Comparison of ENCODE assay signal across 18 cellular contexts in the genomic region with DNA sequence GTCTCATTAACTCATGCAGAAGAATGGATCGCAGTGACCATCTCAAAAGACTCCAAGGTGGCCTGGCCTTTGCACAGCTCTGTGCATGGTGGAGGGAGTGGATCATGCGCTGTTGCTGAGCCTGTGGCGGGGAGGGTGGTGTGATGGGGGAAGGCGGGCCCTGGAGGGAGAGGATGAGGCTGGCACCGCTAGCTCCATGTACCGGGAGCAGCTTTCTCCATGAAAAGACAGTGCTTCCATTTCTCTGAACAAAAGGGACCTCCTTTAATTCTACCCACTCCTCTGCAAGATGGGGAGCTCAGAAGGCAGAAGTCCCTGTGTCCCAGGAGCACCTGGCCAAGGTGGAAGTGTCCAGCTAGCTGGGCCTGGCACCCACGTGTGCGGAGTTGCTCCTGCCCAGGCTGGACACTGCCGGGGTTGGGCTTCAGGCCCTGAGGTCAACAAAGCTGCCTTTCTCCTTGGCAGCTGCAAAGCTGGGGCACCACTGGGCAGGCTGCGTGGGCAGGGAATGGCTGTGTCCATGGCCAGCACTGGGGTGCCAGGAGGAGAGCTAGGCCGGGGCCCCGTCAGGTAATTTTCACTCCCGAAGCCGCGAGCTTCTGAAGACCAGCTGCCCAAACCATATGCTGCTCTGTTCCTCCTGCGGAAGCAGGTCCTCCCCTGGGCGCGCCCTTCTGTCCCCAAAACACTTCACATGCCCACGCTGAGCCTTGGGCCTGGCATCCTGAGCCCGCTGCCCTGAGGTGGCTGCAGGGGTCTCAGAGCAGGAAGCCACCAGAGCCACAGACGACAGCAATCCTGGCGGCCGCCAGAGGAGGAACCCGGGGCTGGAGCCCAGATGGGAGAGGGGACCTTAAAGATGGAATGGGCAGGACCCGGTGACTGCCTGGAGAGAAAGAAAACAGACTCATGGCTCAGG. TPM values are rescaled to one million over a fixed set of nuclear protein-coding genes. Genes with fewer than 3 reads are reported as not detected.
DNase-seq lines count a peak whose midpoint lies in the region; ATAC-seq and TF ChIP-seq lines count a peak whose summit lies in the region.
"Had no signal": no experiment of that assay in that cellular context is flagged by ENCODE, and none has a peak within 500 bp of the region (broad histone marks: within the 10 kb centered on the region; RNA-seq: fewer than 3 reads in every experiment).

No MANE protein-coding gene starts in this region.

- H3K4me1 Mint-ChIP-seq in brain, result peaks cover 12% of the 10 kb centered on the region

- H3K27ac ChIP-seq in layer of hippocampus (ENCODE audit: low read depth, low read length) (peak overlapping the region; percentile 100), upper lobe of right lung (no peak overlapping the region)
- H3K27ac ChIP-seq: esophagus squamous epithelium, right atrium auricular region had no signal

- peak; percentile 94 for DNase-seq in G401 (ENCODE audit: low spot score)
- peak; percentile 95 for DNase-seq in putamen (ENCODE audit: low spot score)
- no peak for DNase-seq in upper lobe of right lung
- DNase-seq in ACHN, result no peak
- DNase-seq in left colon, result no peak
- DNase-seq: activated CD4-positive, alpha-beta T cell treated with anti-CD3 and anti-CD28 coated beads for 36 hours; activated CD8-positive, alpha-beta memory T cell treated with anti-CD3 and anti-CD28 coated beads, Interleukin-2, amount 10 ng/mL, durations not matched to agents 7 days and 5 days; CD8-positive, alpha-beta T cell; DMS79; effector CD8-positive, alpha-beta T cell; esophagus squamous epithelium; KBM-7; NCI-H2171 treated with DMSO at 0.1 percent for 48 hours; NCI-H69; SHP77 had no signal

- no peaks in the 10 kb centered on the region for H3K9me3 ChIP-seq in upper lobe of right lung
- H3K9me3 ChIP-seq: esophagus squamous epithelium, right atrium auricular region had no signal

- no peaks in the 10 kb centered on the region for H3K27me3 ChIP-seq in layer of hippocampus (ENCODE audit: control insufficient read depth, insufficient read depth, low read length)
- no peaks in the 10 kb centered on the region for H3K27me3 ChIP-seq in upper lobe of right lung
- H3K27me3 ChIP-seq: esophagus squamous epithelium, right atrium auricular region had no signal

- no peaks in the 10 kb centered on the region for H3K36me3 ChIP-seq in upper lobe of right lung

- no peak overlapping the region for H3K4me3 ChIP-seq in upper lobe of right lung
- H3K4me3 ChIP-seq: esophagus squamous epithelium, right atrium auricular region had no signal

- peaks cover 5% of the 10 kb centered on the region for H3K27me3 Mint-ChIP-seq in brain

- H3K36me3 Mint-ChIP-seq in brain, result peaks cover 23% of the 10 kb centered on the region

- intact Hi-C loops in upper lobe of right lung (cut with DNase I) (no loop called here), left colon (cut with DNase I, micrococcal nuclease) (no loop called here)

- no peaks in the 10 kb centered on the region for H3K9me3 Mint-ChIP-seq in brain
- H3K9me3 Mint-ChIP-seq: CD8-positive, alpha-beta T cell had no signal

- ATAC-seq in upper lobe of right lung (no peak), left colon (no peak)
- ATAC-seq: activated CD4-positive, alpha-beta T cell treated with anti-CD3 and anti-CD28 coated beads for 36 hours; activated CD8-positive, alpha-beta memory T cell treated with anti-CD3 and anti-CD28 coated beads, Interleukin-2, amount 10 ng/mL, durations not matched to agents 7 days and 5 days; CD8-positive, alpha-beta T cell had no signal

- in situ Hi-C loops in G401 (cut with HindIII; ENCODE audit: low sequenced_read_pairs), result no loop called here
- in situ Hi-C loops in ACHN (cut with HindIII; ENCODE audit: low pct_ligation_motif_present, low pct_unique_long_range_greater_than_20kb, low sequenced_read_pairs), result loop anchor here (25.0 kb wide), 1 partner anchor 332 kb away; no protein-coding TSS in a partner anchor

- no peak for TF ChIP-seq CTCF in brain (conservative IDR thresholded peaks at IDR 0.05)
- no peak for TF ChIP-seq CTCF in upper lobe of right lung (IDR thresholded peaks at IDR 0.05)

- peaks cover 3% of the 10 kb centered on the region for H3K4me1 ChIP-seq in upper lobe of right lung

- peak overlapping the region in 3 of 5 experiments; percentile 41 to 71 (median 57) for H3K27ac Mint-ChIP-seq in brain
- H3K27ac Mint-ChIP-seq: activated CD4-positive, alpha-beta T cell treated with anti-CD3 and anti-CD28 coated beads for 36 hours; activated CD8-positive, alpha-beta memory T cell treated with anti-CD3 and anti-CD28 coated beads, Interleukin-2, amount 10 ng/mL, durations not matched to agents 7 days and 5 days; CD8-positive, alpha-beta T cell had no signal

- no peak overlapping the region for H3K4me3 Mint-ChIP-seq in brain
- H3K4me3 Mint-ChIP-seq: activated CD4-positive, alpha-beta T cell treated with anti-CD3 and anti-CD28 coated beads for 36 hours; activated CD8-positive, alpha-beta memory T cell treated with anti-CD3 and anti-CD28 coated beads, Interleukin-2, amount 10 ng/mL, durations not matched to agents 7 days and 5 days; CD8-positive, alpha-beta T cell had no signal

RNA-seq across cellular contexts. Expression of a gene that starts 6.4 kb away (rescaled TPM):
- 2.4 and 3.2 TPM in 2 replicates for total RNA-seq in G401 (2014; rRNA removed; shearing (Covaris generic))
- 47.5 TPM for polyA plus RNA-seq in brain (ENCODE audit: insufficient read depth, low read depth, low replicate concordance)
- total RNA-seq in upper lobe of right lung (1.2 TPM), left colon (1 to 10 TPM; 1.3 TPM)

Comparison
In these comparisons a context has a peak if more than half of its experiments do, and no peak if none do; other contexts are left out.
1. DNase-seq: peak in G401 (single experiment) and putamen (single experiment); none in upper lobe of right lung (single experiment), ACHN (single experiment) and left colon (0 of 2).